1 cellular context compared by ENCODE assay signal in the genomic region with DNA sequence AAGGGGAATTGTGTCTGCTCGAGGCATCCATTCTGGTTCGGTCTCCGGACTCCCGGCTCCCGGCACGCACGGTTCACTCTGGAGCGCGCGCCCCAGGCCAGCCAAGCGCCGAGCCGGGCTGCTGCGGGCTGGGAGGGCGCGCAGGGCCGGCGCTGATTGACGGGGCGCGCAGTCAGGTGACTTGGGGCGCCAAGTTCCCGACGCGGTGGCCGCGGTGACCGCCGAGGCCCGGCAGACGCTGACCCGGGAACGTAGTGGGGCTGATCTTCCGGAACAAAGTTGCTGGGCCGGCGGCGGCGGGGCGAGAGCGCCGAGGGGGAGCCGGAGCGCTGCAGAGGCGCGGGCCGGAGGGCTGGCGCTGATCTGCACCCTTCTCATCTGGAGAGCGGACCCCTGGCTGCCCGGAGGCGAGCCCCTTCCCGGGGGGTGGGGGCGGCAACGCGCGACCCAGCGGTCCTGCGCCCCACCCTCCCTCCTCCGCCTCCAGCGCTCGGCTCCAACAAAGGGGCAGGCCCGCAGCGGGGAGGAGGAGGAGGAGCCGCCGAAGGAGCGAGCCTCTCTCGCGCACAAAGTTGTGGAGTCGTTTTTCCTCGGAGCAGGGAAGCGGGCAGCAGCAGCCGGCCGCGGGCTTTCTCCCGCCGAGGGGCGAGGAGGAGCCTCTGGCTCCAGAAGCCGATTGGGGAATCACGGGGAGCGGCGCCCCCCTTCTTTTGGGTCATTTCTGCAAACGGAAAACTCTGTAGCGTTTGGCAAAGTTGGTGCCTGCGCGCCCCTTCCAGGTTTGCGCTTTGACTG.
TF ChIP-seq lines count a peak whose summit lies in the region.

A gene (plus strand): TSS at position 583 of the 795 bp plus-strand sequence. CDS start 6,494 bp downstream, outside the sequence.

TF ChIP-seq in SK-N-SH treated with all-trans-retinoic acid at 6 μM for 48 hours, 23 proteins besides CTCF, POLR2A, EP300 and RAD21 (continued from another document):
- TF ChIP-seq, protein P1, sequence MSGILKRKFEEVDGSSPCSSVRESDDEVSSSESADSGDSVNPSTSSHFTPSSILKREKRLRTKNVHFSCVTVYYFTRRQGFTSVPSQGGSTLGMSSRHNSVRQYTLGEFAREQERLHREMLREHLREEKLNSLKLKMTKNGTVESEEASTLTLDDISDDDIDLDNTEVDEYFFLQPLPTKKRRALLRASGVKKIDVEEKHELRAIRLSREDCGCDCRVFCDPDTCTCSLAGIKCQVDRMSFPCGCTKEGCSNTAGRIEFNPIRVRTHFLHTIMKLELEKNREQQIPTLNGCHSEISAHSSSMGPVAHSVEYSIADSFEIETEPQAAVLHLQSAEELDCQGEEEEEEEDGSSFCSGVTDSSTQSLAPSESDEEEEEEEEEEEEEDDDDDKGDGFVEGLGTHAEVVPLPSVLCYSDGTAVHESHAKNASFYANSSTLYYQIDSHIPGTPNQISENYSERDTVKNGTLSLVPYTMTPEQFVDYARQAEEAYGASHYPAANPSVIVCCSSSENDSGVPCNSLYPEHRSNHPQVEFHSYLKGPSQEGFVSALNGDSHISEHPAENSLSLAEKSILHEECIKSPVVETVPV (CRISPR knock-in tag; IDR thresholded peaks at IDR 0.05), result no peak
